ENCODE assay signal across 22 cellular contexts in genomic region chr6:8278562-8278961, GRCh38.
"Had no signal": no experiment of that assay in that cellular context is flagged by ENCODE, and none has a peak within 500 bp of the region (broad histone marks: within the 10 kb centered on the region; RNA-seq: fewer than 3 reads in every experiment).

No MANE protein-coding gene starts in this region.

- H3K27me3 ChIP-seq: right atrium auricular region, upper lobe of left lung had no signal

- ATAC-seq: activated naive CD8-positive, alpha-beta T cell treated with anti-CD3 and anti-CD28 coated beads, Interleukin-2, amount 50 U/mL, for 24 hours; activated T-cell treated with anti-CD3 and anti-CD28 coated beads, Interleukin-2, amount 50 U/mL, for 72 hours; left lobe of liver; lower lobe of right lung; T-helper 17 cell had no signal

- H3K36me3 Mint-ChIP-seq: activated CD4-positive, alpha-beta memory T cell treated with anti-CD3 and anti-CD28 coated beads for 36 hours; activated naive CD4-positive, alpha-beta T cell treated with anti-CD3 and anti-CD28 coated beads, Interleukin-2, amount 10 ng/mL, durations not matched to agents 7 days and 5 days; immature natural killer cell; naive B cell had no signal

- H3K36me3 ChIP-seq: lower lobe of right lung, right atrium auricular region, spleen, thoracic aorta, upper lobe of left lung had no signal

- H3K27ac Mint-ChIP-seq: activated CD4-positive, alpha-beta memory T cell treated with anti-CD3 and anti-CD28 coated beads for 36 hours; activated naive CD4-positive, alpha-beta T cell treated with anti-CD3 and anti-CD28 coated beads, Interleukin-2, amount 10 ng/mL, durations not matched to agents 7 days and 5 days; activated naive CD8-positive, alpha-beta T cell treated with anti-CD3 and anti-CD28 coated beads, Interleukin-2, amount 50 U/mL, for 24 hours; activated T-cell treated with anti-CD3 and anti-CD28 coated beads, Interleukin-2, amount 50 U/mL, for 72 hours; naive B cell; T-helper 17 cell had no signal

- H3K4me3 Mint-ChIP-seq: activated CD4-positive, alpha-beta memory T cell treated with anti-CD3 and anti-CD28 coated beads for 36 hours; activated naive CD4-positive, alpha-beta T cell treated with anti-CD3 and anti-CD28 coated beads, Interleukin-2, amount 10 ng/mL, durations not matched to agents 7 days and 5 days; activated naive CD8-positive, alpha-beta T cell treated with anti-CD3 and anti-CD28 coated beads, Interleukin-2, amount 50 U/mL, for 24 hours; activated T-cell treated with anti-CD3 and anti-CD28 coated beads, Interleukin-2, amount 50 U/mL, for 72 hours; naive B cell; T-helper 17 cell had no signal

- H3K9me3 ChIP-seq: lower lobe of right lung, right atrium auricular region, thoracic aorta, upper lobe of left lung had no signal

- DNase-seq: activated CD4-positive, alpha-beta memory T cell treated with anti-CD3 and anti-CD28 coated beads for 36 hours; activated CD4-positive, alpha-beta T cell treated with anti-CD3 and anti-CD28 coated beads for 48 hours; activated CD4-positive, CD25-positive, alpha-beta regulatory T cell; activated effector memory CD4-positive, alpha-beta T cell treated with anti-CD3 and anti-CD28 coated beads, Interleukin-2, amount 50 U/mL, for 16 hours; activated naive CD4-positive, alpha-beta T cell treated with anti-CD3 and anti-CD28 coated beads, Interleukin-2, amount 10 ng/mL, durations not matched to agents 7 days and 5 days; activated naive CD8-positive, alpha-beta T cell treated with anti-CD3 and anti-CD28 coated beads, Interleukin-2, amount 50 U/mL, for 24 hours; activated T-cell treated with anti-CD3 and anti-CD28 coated beads, Interleukin-2, amount 50 U/mL, for 72 hours; cerebellar nuclear complex; cortex of kidney; immature natural killer cell; lower lobe of right lung; mesendoderm; naive B cell; spleen; stimulated activated CD4-positive, alpha-beta T cell treated with anti-CD3 and anti-CD28 coated beads, Interleukin-4, amount 100 ng/mL, for 24 hours; stimulated activated naive CD4-positive, alpha-beta T cell treated with Interleukin-2 at 50 U/mL for 16 hours; T-helper 17 cell; upper lobe of left lung had no signal

- H3K4me3 ChIP-seq: lower lobe of right lung, right atrium auricular region, spleen, thoracic aorta, upper lobe of left lung had no signal

- H3K27ac ChIP-seq: epithelial cell of prostate, lower lobe of right lung, right atrium auricular region, spleen, thoracic aorta, upper lobe of left lung had no signal

- H3K4me1 ChIP-seq: lower lobe of right lung, right atrium auricular region, upper lobe of left lung had no signal

- H3K9me3 Mint-ChIP-seq: activated CD4-positive, alpha-beta memory T cell treated with anti-CD3 and anti-CD28 coated beads for 36 hours; activated T-cell treated with anti-CD3 and anti-CD28 coated beads, Interleukin-2, amount 50 U/mL, for 72 hours had no signal

- H3K27me3 Mint-ChIP-seq: activated CD4-positive, alpha-beta memory T cell treated with anti-CD3 and anti-CD28 coated beads for 36 hours; activated naive CD4-positive, alpha-beta T cell treated with anti-CD3 and anti-CD28 coated beads, Interleukin-2, amount 10 ng/mL, durations not matched to agents 7 days and 5 days; activated naive CD8-positive, alpha-beta T cell treated with anti-CD3 and anti-CD28 coated beads, Interleukin-2, amount 50 U/mL, for 24 hours had no signal
